ENCODE assay signal across 1 cellular context in genomic region chr22:29329581-29329980, GRCh38.
TF ChIP-seq lines count a peak whose summit lies in the region.

No MANE protein-coding gene starts in this region.

TF ChIP-seq in GM23338, 12 proteins besides CTCF, POLR2A, EP300 and RAD21 (continued from another document):
- no peak for TF ChIP-seq ZNF462 (CRISPR knock-in tag; IDR thresholded peaks at IDR 0.05)
